ENCODE assay signal across 25 cellular contexts in genomic region chr10:131252586-131253276, GRCh38. TPM values are rescaled to one million over a fixed set of nuclear protein-coding genes. Genes with fewer than 3 reads are reported as not detected.
"Had no signal": no experiment of that assay in that cellular context is flagged by ENCODE, and none has a peak within 500 bp of the region (broad histone marks: within the 10 kb centered on the region; RNA-seq: fewer than 3 reads in every experiment).

No MANE protein-coding gene starts in this region.

- H3K36me3 ChIP-seq: heart right ventricle, ovary, right atrium auricular region, stomach, suprapubic skin, transverse colon had no signal

- H3K27ac ChIP-seq: epithelial cell of prostate, heart right ventricle, ovary, psoas muscle, right atrium auricular region, stomach, suprapubic skin, transverse colon, VCaP had no signal

- ATAC-seq: activated CD4-positive, CD25-positive, alpha-beta regulatory T cell treated with anti-CD3 and anti-CD28 coated beads, Interleukin-2, amount 50 U/mL, for 24 hours; activated CD8-positive, alpha-beta T cell treated with anti-CD3 and anti-CD28 coated beads for 36 hours; heart right ventricle; left colon; naive thymus-derived CD4-positive, alpha-beta T cell; psoas muscle; stimulated activated memory B cell treated with anti-CD40 and anti-IgM and Interleukin-4, amounts not matched to agents 10 μg/mL and 1 μg/mL and 100 μg/mL, for 72 hours; T-cell had no signal

- H3K27me3 ChIP-seq: ovary, right atrium auricular region, transverse colon had no signal

- DNase-seq: activated CD4-positive, alpha-beta T cell treated with anti-CD3 and anti-CD28 coated beads, Interleukin-2, amount 10 ng/mL, durations not matched to agents 7 days and 5 days; activated CD8-positive, alpha-beta T cell treated with anti-CD3 and anti-CD28 coated beads for 36 hours; activated gamma-delta T cell treated with Interleukin-2 at 50 U/mL for 16 hours; anterior cingulate cortex; heart right ventricle; islet precursor cell; left colon; naive thymus-derived CD4-positive, alpha-beta T cell; ovary; stimulated activated CD4-positive, alpha-beta T cell treated with anti-CD3 and anti-CD28 coated beads, Interleukin-1b, Interleukin-23, amount 100 ng/mL, for 48 hours; stomach; T-cell; transverse colon had no signal

- H3K4me3 ChIP-seq: heart right ventricle, lung, ovary, psoas muscle, right atrium auricular region, stomach, suprapubic skin, transverse colon had no signal

- H3K4me1 ChIP-seq: psoas muscle, right atrium auricular region, stomach, suprapubic skin, transverse colon had no signal

- H3K9me3 ChIP-seq: heart right ventricle, ovary, psoas muscle, right atrium auricular region, stomach, suprapubic skin, transverse colon had no signal

RNA-seq across cellular contexts. Expression of gene TCERG1L, which starts 58.8 kb away (rescaled TPM):
- total RNA-seq: activated CD4-positive, alpha-beta T cell treated with anti-CD3 and anti-CD28 coated beads, Interleukin-2, amount 10 ng/mL, durations not matched to agents 7 days and 5 days; activated CD8-positive, alpha-beta T cell treated with anti-CD3 and anti-CD28 coated beads for 36 hours; cardiac septum; chondrocyte; fibroblast of villous mesenchyme; left colon; mesenteric fat pad; psoas muscle had no signal
- polyA plus RNA-seq: heart right ventricle; naive thymus-derived CD4-positive, alpha-beta T cell; stomach had no signal
